Comparison of ENCODE assay signal across 21 cellular contexts in the genomic region with DNA sequence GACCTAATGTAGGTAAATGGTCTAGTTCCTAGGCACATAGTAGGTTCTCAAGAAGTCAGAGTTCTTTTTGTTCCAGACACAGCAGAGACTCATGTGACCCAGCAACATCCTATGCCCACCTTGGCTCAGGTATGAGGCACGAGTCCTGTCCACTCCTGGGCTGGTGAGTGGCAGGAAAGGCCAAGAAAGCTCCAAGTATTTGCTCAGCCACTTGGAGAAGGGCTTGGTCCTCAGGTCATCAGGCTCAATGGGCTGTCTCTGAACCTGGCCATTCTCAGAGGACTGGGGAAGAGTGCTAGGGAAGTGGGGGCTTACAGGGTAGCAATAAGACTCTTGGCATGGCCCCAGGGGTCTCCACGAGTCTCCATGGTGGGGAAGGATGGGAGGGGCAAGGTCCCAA.
"Had no signal": no experiment of that assay in that cellular context is flagged by ENCODE, and none has a peak within 500 bp of the region (broad histone marks: within the 10 kb centered on the region; RNA-seq: fewer than 3 reads in every experiment).

No MANE protein-coding gene starts in this region.

- H3K4me3 ChIP-seq: coronary artery, dorsolateral prefrontal cortex, esophagus muscularis mucosa, gastroesophageal sphincter, heart right ventricle, mucosa of descending colon had no signal

- H3K27ac ChIP-seq: coronary artery, dorsolateral prefrontal cortex, esophagus muscularis mucosa, foreskin keratinocyte, gastroesophageal sphincter, heart right ventricle had no signal

- H3K4me3 Mint-ChIP-seq: immature natural killer cell, mesothelial cell of epicardium, naive B cell had no signal

- ATAC-seq: foreskin keratinocyte, gastroesophageal sphincter, heart right ventricle, left colon, left lobe of liver, left ventricle myocardium superior, mucosa of descending colon had no signal

- H3K36me3 Mint-ChIP-seq: immature natural killer cell, mesothelial cell of epicardium, naive B cell had no signal

- H3K4me1 ChIP-seq: esophagus muscularis mucosa, foreskin keratinocyte, gastroesophageal sphincter, heart right ventricle had no signal

- H3K9me3 Mint-ChIP-seq: immature natural killer cell, mesothelial cell of epicardium had no signal

- H3K36me3 ChIP-seq: esophagus muscularis mucosa, gastroesophageal sphincter, heart right ventricle had no signal

- DNase-seq: dermis blood vessel endothelial cell; dorsolateral prefrontal cortex; effector CD4-positive, alpha-beta T cell; effector memory CD4-positive, alpha-beta T cell; foreskin keratinocyte; heart right ventricle; hippocampal formation; immature natural killer cell; islet precursor cell; kidney; kidney glomerular epithelial cell; left colon; left ventricle myocardium superior; mesenchymal stem cell; mucosa of descending colon; naive B cell had no signal

- H3K4me1 Mint-ChIP-seq: immature natural killer cell, mesothelial cell of epicardium had no signal

- H3K9me3 ChIP-seq: esophagus muscularis mucosa, gastroesophageal sphincter, heart right ventricle, mucosa of descending colon had no signal

- H3K27me3 ChIP-seq: foreskin keratinocyte had no signal

- H3K27ac Mint-ChIP-seq: immature natural killer cell, mesothelial cell of epicardium, naive B cell had no signal
